In the genomic region with DNA sequence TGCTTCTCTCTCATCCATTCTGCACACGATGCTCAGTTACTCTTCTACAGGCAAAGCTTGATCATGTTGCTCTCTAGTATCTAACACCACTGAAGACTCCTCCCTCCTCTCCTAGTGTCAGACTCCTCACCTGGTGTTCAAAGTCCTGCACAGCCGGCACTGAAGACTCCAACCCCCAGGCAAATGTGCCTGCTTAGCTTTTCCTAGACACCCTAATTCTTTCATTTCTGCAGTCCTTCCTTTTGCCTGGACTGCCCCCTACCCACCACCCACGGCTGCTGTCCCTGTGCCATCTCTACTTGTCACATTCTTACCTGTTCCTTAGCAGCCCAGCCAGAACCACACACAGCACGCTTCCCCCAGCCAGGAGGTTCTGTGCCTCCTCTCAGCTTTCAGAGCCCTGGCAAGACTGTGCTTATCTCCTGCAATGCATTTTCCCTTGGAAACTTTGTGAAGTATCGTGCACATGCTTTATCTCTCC, we compare ENCODE assay signal across 22 cellular contexts. TPM values are rescaled to one million over a fixed set of nuclear protein-coding genes. Genes with fewer than 3 reads are reported as not detected.
A peak's percentile ranks its signal among the peaks of the same experiment; 100 is the strongest.
DNase-seq lines count a peak whose midpoint lies in the region; ATAC-seq, FAIRE-seq and TF ChIP-seq lines count a peak whose summit lies in the region.
"Had no signal": no experiment of that assay in that cellular context is flagged by ENCODE, and none has a peak within 500 bp of the region (broad histone marks: within the 10 kb centered on the region; RNA-seq: fewer than 3 reads in every experiment).

No MANE protein-coding gene starts in this region.

- ATAC-seq in A549 (peak; percentile 31 to 35; a peak in 3 of 6 replicates), WTC11 (peak; percentile 34), left ventricle myocardium superior (peak; percentile 59), omental fat pad (ENCODE audit: low FRiP score) (peak; percentile 24), HG03520 (IDR thresholded peaks at IDR 0.05; ENCODE audit: unreplicated experiment) (no peak)
- ATAC-seq: HCT116; natural killer cell; stimulated activated effector memory CD8-positive, alpha-beta T cell treated with anti-CD3 and anti-CD28 coated beads, Interleukin-12 subunit alpha, Interleukin-12 subunit beta, amount 100 ng/mL, for 72 hours had no signal

- CTCF ChIA-PET in A549 (lab: Yijun Ruan, JAX) (no interaction called here), WTC11 (lab: Charles Lee) (interaction anchor here (1.1 to 2.5 kb wide), 4 partner anchors 25 to 60 kb away, joined by 3 to 12 read pairs (median 4); no protein-coding TSS in a partner anchor)

- H3K4me1 Mint-ChIP-seq in WTC11 = peaks cover 4% of the 10 kb centered on the region; the same call in 1 of the 2 replicates
- H3K4me1 Mint-ChIP-seq: activated CD4-positive, alpha-beta T cell treated with anti-CD3 and anti-CD28 coated beads, Interleukin-2, amount 10 ng/mL, durations not matched to agents 24 days and 14 days; natural killer cell; stimulated activated effector memory CD8-positive, alpha-beta T cell treated with anti-CD3 and anti-CD28 coated beads, Interleukin-12 subunit alpha, Interleukin-12 subunit beta, amount 100 ng/mL, for 72 hours had no signal

- TF ChIP-seq RAD21 in A549 (conservative IDR thresholded peaks at IDR 0.05 in 1 of 2, IDR thresholded peaks at IDR 0.05 in 1 of 2) = no peak

- no peak for TF ChIP-seq POLR2A in A549 (IDR thresholded peaks at IDR 0.05; ENCODE audit: low read length)

- H3K4me3 ChIP-seq in A549 = no peak overlapping the region
- no peak overlapping the region for H3K4me3 ChIP-seq in brain microvascular endothelial cell (ENCODE audit: low read depth, low read length)
- H3K4me3 ChIP-seq: upper lobe of left lung had no signal

- in situ Hi-C loops in brain microvascular endothelial cell (cut with HindIII; ENCODE audit: low pct_ligation_motif_present, low sequenced_read_pairs) = no loop called here

- TF ChIP-seq CTCF in A549 (IDR thresholded peaks at IDR 0.05) = no peak
- TF ChIP-seq CTCF in WTC11 (IDR thresholded peaks at IDR 0.05) = no peak
- no peak for TF ChIP-seq CTCF in omental fat pad (IDR thresholded peaks at IDR 0.05)
- no peak for TF ChIP-seq CTCF in brain microvascular endothelial cell (IDR thresholded peaks at IDR 0.05; ENCODE audit: low read depth, low read length, missing control alignments)

- no peak overlapping the region for H3K4me3 Mint-ChIP-seq in WTC11
- H3K4me3 Mint-ChIP-seq: activated CD4-positive, alpha-beta T cell treated with anti-CD3 and anti-CD28 coated beads, Interleukin-2, amount 10 ng/mL, durations not matched to agents 24 days and 14 days; brain; CD4-positive, alpha-beta memory T cell; natural killer cell; stimulated activated effector memory CD8-positive, alpha-beta T cell treated with anti-CD3 and anti-CD28 coated beads, Interleukin-12 subunit alpha, Interleukin-12 subunit beta, amount 100 ng/mL, for 72 hours had no signal

- no peaks in the 10 kb centered on the region for H3K4me1 ChIP-seq in A549

- POLR2A ChIA-PET in A549 (lab: Yijun Ruan, JAX) = no interaction called here
- POLR2A ChIA-PET in WTC11 (lab: Charles Lee) = no interaction called here

- no peaks in the 10 kb centered on the region for H3K9me3 Mint-ChIP-seq in WTC11
- H3K9me3 Mint-ChIP-seq: activated CD4-positive, alpha-beta T cell treated with anti-CD3 and anti-CD28 coated beads, Interleukin-2, amount 10 ng/mL, durations not matched to agents 24 days and 14 days; brain; CD4-positive, alpha-beta memory T cell; natural killer cell; stimulated activated effector memory CD8-positive, alpha-beta T cell treated with anti-CD3 and anti-CD28 coated beads, Interleukin-12 subunit alpha, Interleukin-12 subunit beta, amount 100 ng/mL, for 72 hours had no signal

- no peak for FAIRE-seq in A549 (lab: Jason Lieb, UNC)
- FAIRE-seq: GM18507 had no signal

- no peaks in the 10 kb centered on the region for H3K27me3 Mint-ChIP-seq in WTC11 (ENCODE audit: low read depth)

- intact Hi-C loops in left ventricle myocardium superior (cut with micrococcal nuclease) = no loop called here

- no peaks in the 10 kb centered on the region for H3K36me3 Mint-ChIP-seq in WTC11
- H3K36me3 Mint-ChIP-seq: brain; CD4-positive, alpha-beta memory T cell; natural killer cell; stimulated activated effector memory CD8-positive, alpha-beta T cell treated with anti-CD3 and anti-CD28 coated beads, Interleukin-12 subunit alpha, Interleukin-12 subunit beta, amount 100 ng/mL, for 72 hours had no signal

- H3K36me3 ChIP-seq in brain microvascular endothelial cell (replicated peaks) = no peaks in the 10 kb centered on the region
- H3K36me3 ChIP-seq: upper lobe of left lung had no signal

- no peak overlapping the region for H3K27ac Mint-ChIP-seq in WTC11
- H3K27ac Mint-ChIP-seq: activated CD4-positive, alpha-beta T cell treated with anti-CD3 and anti-CD28 coated beads, Interleukin-2, amount 10 ng/mL, durations not matched to agents 24 days and 14 days; brain; CD4-positive, alpha-beta memory T cell; natural killer cell; progenitor cell of endocrine pancreas; stimulated activated effector memory CD8-positive, alpha-beta T cell treated with anti-CD3 and anti-CD28 coated beads, Interleukin-12 subunit alpha, Interleukin-12 subunit beta, amount 100 ng/mL, for 72 hours had no signal

- DNase-seq in A549 (ENCODE audit: low read depth in 1 of 2, low spot score in 1 of 2) (no peak), WTC11 (ENCODE audit: low spot score) (no peak), left ventricle myocardium superior (no peak), omental fat pad (ENCODE audit: low spot score) (no peak), brain microvascular endothelial cell (no peak), NCI-H345 (lab: John Stamatoyannopoulos, UW) (no peak), cortex of kidney (lab: John Stamatoyannopoulos, UW) (no peak)
- DNase-seq: activated CD4-positive, alpha-beta T cell treated with anti-CD3 and anti-CD28 coated beads, Interleukin-2, amount 10 ng/mL, durations not matched to agents 24 days and 14 days; activated CD8-positive, alpha-beta memory T cell treated with anti-CD3 and anti-CD28 coated beads, Interleukin-2, amount 50 U/mL, for 4 hours; activated naive CD4-positive, alpha-beta T cell treated with Interleukin-2 at 50 U/mL for 16 hours; CD4-positive, alpha-beta memory T cell; KG1; natural killer cell; NCI-H2107; upper lobe of left lung had no signal

- no peak overlapping the region for H3K4me2 ChIP-seq in A549

- H3K27ac ChIP-seq in A549 = no peak overlapping the region
- no peak overlapping the region for H3K27ac ChIP-seq in brain microvascular endothelial cell
- H3K27ac ChIP-seq: upper lobe of left lung had no signal

- no peaks in the 10 kb centered on the region for H3K27me3 ChIP-seq in brain microvascular endothelial cell (replicated peaks)
- H3K27me3 ChIP-seq: upper lobe of left lung had no signal

- TF ChIP-seq EP300 in A549 (IDR thresholded peaks at IDR 0.05) = no peak

- 39% methylated on average over 5 of the region's 5 CpGs for WGBS in A549 (ENCODE audit: missing lambda C conversion rate)

- no peaks in the 10 kb centered on the region for H3K9me3 ChIP-seq in A549
- H3K9me3 ChIP-seq: upper lobe of left lung had no signal

TF ChIP-seq in A549, 52 proteins besides CTCF, POLR2A, EP300 and RAD21 (continues in another document):
- no peak for TF ChIP-seq PHF8 (IDR thresholded peaks at IDR 0.05; ENCODE audit: borderline replicate concordance, low read depth)

TF ChIP-seq in WTC11, 78 proteins besides CTCF, POLR2A, EP300 and RAD21 (continues in another document):
- TF ChIP-seq, protein P1, sequence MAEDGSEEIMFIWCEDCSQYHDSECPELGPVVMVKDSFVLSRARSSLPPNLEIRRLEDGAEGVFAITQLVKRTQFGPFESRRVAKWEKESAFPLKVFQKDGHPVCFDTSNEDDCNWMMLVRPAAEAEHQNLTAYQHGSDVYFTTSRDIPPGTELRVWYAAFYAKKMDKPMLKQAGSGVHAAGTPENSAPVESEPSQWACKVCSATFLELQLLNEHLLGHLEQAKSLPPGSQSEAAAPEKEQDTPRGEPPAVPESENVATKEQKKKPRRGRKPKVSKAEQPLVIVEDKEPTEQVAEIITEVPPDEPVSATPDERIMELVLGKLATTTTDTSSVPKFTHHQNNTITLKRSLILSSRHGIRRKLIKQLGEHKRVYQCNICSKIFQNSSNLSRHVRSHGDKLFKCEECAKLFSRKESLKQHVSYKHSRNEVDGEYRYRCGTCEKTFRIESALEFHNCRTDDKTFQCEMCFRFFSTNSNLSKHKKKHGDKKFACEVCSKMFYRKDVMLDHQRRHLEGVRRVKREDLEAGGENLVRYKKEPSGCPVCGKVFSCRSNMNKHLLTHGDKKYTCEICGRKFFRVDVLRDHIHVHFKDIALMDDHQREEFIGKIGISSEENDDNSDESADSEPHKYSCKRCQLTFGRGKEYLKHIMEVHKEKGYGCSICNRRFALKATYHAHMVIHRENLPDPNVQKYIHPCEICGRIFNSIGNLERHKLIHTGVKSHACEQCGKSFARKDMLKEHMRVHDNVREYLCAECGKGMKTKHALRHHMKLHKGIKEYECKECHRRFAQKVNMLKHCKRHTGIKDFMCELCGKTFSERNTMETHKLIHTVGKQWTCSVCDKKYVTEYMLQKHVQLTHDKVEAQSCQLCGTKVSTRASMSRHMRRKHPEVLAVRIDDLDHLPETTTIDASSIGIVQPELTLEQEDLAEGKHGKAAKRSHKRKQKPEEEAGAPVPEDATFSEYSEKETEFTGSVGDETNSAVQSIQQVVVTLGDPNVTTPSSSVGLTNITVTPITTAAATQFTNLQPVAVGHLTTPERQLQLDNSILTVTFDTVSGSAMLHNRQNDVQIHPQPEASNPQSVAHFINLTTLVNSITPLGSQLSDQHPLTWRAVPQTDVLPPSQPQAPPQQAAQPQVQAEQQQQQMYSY (CRISPR knock-in tag; IDR thresholded peaks at IDR 0.05) = no peak
- no peak for TF ChIP-seq ZBTB21 (CRISPR knock-in tag; IDR thresholded peaks at IDR 0.05; ENCODE audit: borderline replicate concordance)

RNA-seq across cellular contexts. Expression of a gene that starts 6.0 kb away (rescaled TPM):
- polyA plus RNA-seq in A549 (2011; rRNA removed) = not detected in 2 replicates
- not detected in 2 replicates for polyA plus RNA-seq in A549 (2012; cell fraction: cytosol; rRNA removed)
- not detected in 2 replicates for polyA plus RNA-seq in A549 (2012; cell fraction: nucleus; rRNA removed)
- not detected in 3 replicates for polyA plus RNA-seq in A549 (2017; fragmentation: RNase III; extraction: RNeasy Plus Mini Kit Qiagen cat#74134 plus additional on column Dnase treatment)
- not detected in 2 replicates for polyA minus RNA-seq in A549 (2011; rRNA and poly(A)+ RNA removed)
- total RNA-seq in WTC11 (2021) = not detected in 3 replicates
- total RNA-seq in left ventricle myocardium superior = not detected
- total RNA-seq in omental fat pad = not detected
- total RNA-seq: activated CD4-positive, alpha-beta T cell treated with anti-CD3 and anti-CD28 coated beads, Interleukin-2, amount 10 ng/mL, durations not matched to agents 24 days and 14 days; CD4-positive, alpha-beta memory T cell; fibroblast of lung; natural killer cell; progenitor cell of endocrine pancreas; upper lobe of left lung had no signal
- polyA plus RNA-seq: CD4-positive, alpha-beta memory T cell; fibroblast of lung had no signal

RNA-seq across cellular contexts. Expression of a gene that starts 40.0 kb away (rescaled TPM):
- polyA plus RNA-seq in A549 (2011; rRNA removed) = not detected in 2 replicates
- not detected in 2 replicates for polyA plus RNA-seq in A549 (2012; cell fraction: cytosol; rRNA removed)
- polyA plus RNA-seq in A549 (2012; cell fraction: nucleus; rRNA removed) = not detected in 2 replicates
- polyA plus RNA-seq in A549 (2017; fragmentation: RNase III; extraction: RNeasy Plus Mini Kit Qiagen cat#74134 plus additional on column Dnase treatment) = not detected in 3 replicates
- polyA minus RNA-seq in A549 (2011; rRNA and poly(A)+ RNA removed) = not detected in 2 replicates
- not detected in 3 replicates for total RNA-seq in WTC11 (2021)
- total RNA-seq in left ventricle myocardium superior = not detected
- total RNA-seq in omental fat pad = under 1 TPM in 1 of 4 donors, not detected in 3; 0.09 TPM
- total RNA-seq: activated CD4-positive, alpha-beta T cell treated with anti-CD3 and anti-CD28 coated beads, Interleukin-2, amount 10 ng/mL, durations not matched to agents 24 days and 14 days; CD4-positive, alpha-beta memory T cell; fibroblast of lung; natural killer cell; progenitor cell of endocrine pancreas; upper lobe of left lung had no signal
- polyA plus RNA-seq: CD4-positive, alpha-beta memory T cell; fibroblast of lung had no signal
